Comparison of ENCODE assay signal across 12 cellular contexts in the genomic region with DNA sequence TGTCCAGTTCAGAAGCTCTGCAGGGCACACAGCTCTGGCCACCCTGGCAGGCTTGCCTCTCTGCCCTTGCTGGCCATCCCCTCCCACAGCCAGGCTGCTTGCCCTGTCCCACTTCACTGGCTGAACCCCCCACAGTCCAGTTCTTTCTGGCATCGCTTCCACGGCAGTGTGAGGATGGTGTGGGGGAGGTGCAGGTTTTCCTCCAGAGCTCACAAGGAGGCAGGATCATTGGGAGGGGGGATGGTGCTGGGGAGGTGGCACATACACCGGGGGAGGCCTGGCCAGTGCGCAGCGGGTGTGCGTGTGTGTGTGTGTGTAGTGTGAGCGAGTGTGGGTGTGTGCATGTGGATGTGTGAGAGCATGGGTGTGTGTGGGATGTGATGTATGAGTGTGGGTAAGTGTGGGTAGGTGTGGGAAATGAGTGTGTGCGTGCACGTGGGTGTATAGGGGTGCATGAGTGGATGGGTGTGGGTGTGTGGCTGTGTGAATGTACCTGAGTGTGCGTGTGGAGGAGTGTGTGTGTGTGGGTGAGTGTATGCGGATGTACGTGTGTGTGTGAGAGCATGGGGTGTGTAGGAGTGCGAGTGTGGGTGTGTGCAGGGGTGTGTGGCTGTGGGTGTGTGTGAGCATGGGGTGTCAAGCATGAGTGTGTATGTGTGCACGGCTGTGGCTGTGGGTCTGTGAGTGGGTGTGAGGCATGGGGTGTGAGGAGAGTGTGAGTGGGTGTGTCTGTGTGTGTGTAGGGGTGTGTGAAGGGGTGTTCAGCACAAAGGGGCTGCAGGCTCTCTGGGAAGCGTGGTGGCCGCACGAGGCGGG.
DNase-seq lines count a peak whose midpoint lies in the region; ATAC-seq and TF ChIP-seq lines count a peak whose summit lies in the region.
"Had no signal": no experiment of that assay in that cellular context is flagged by ENCODE, and none has a peak within 500 bp of the region (broad histone marks: within the 10 kb centered on the region; RNA-seq: fewer than 3 reads in every experiment).

No MANE protein-coding gene starts in this region.

- H3K27me3 ChIP-seq in Caco-2 (replicated peaks; ENCODE audit: control insufficient read depth, insufficient read depth, low read length) (no peaks in the 10 kb centered on the region), OCI-LY1 (ENCODE audit: insufficient read depth, low read length) (no peaks in the 10 kb centered on the region), endodermal cell (ENCODE audit: control insufficient read depth, insufficient read depth, low read length, poor library complexity, severe bottlenecking) (no peaks in the 10 kb centered on the region), neuronal stem cell (ENCODE audit: control insufficient read depth in 3 of 3, insufficient read depth in 3 of 3, low read depth in 1 of 3, low read length in 3 of 3) (no peaks in the 10 kb centered on the region), lower lobe of right lung (ENCODE audit: low read depth) (peaks cover 23% of the 10 kb centered on the region)
- H3K27me3 ChIP-seq: right lobe of liver had no signal

- H2AFZ ChIP-seq in OCI-LY1 (ENCODE audit: low read length) (no peak overlapping the region), neuronal stem cell (ENCODE audit: low read length) (peak overlapping the region; percentile 68)

- peak overlapping the region; percentile 88 for H2AK5ac ChIP-seq in neuronal stem cell (ENCODE audit: low read depth, low read length)

- no peak for DNase-seq in Caco-2
- DNase-seq in endodermal cell: no peak
- DNase-seq in neuronal stem cell (ENCODE audit: low spot score): no peak
- DNase-seq in GDM1 (lab: John Stamatoyannopoulos, UW): no peak
- no peak for DNase-seq in lower lobe of right lung
- no peak for DNase-seq in NAMALWA (ENCODE audit: low spot score)
- DNase-seq: HCEC 1CT, NCI-H1048, NCI-H226, right lobe of liver had no signal

- H3K9me3 Mint-ChIP-seq in Caco-2 (ENCODE audit: unreplicated experiment): no peaks in the 10 kb centered on the region
- no peaks in the 10 kb centered on the region for H3K9me3 Mint-ChIP-seq in endodermal cell
- H3K9me3 Mint-ChIP-seq: dendritic cell treated with granulocyte-macrophage colony-stimulating factor and Interleukin-4, amounts not matched to agents 40 ng/mL and 50 ng/mL, for 4 days had no signal

- peak overlapping the region; percentile 58 for H2BK12ac ChIP-seq in neuronal stem cell (ENCODE audit: low read length)

- H4K91ac ChIP-seq in neuronal stem cell (ENCODE audit: low read depth, low read length, poor library complexity): peak overlapping the region; percentile 94

- no peaks in the 10 kb centered on the region for H3K36me3 ChIP-seq in Caco-2 (ENCODE audit: control insufficient read depth, insufficient read depth, low read length)
- H3K36me3 ChIP-seq in OCI-LY1 (ENCODE audit: insufficient read depth, low read length): no peaks in the 10 kb centered on the region
- H3K36me3 ChIP-seq in endodermal cell (ENCODE audit: control insufficient read depth, insufficient read depth, low read length): no peaks in the 10 kb centered on the region
- H3K36me3 ChIP-seq in neuronal stem cell (replicated peaks in 1 of 2; ENCODE audit: control insufficient read depth in 2 of 2, insufficient read depth in 2 of 2, low read length in 2 of 2): peaks cover 3 to 13% of the 10 kb centered on the region in 2 donors
- no peaks in the 10 kb centered on the region for H3K36me3 ChIP-seq in lower lobe of right lung
- H3K36me3 ChIP-seq: right lobe of liver had no signal

- H4K20me1 ChIP-seq in OCI-LY1 (ENCODE audit: insufficient read depth, low read length): no peaks in the 10 kb centered on the region

- H3K4me3 Mint-ChIP-seq in Caco-2 (ENCODE audit: unreplicated experiment): no peak overlapping the region
- H3K4me3 Mint-ChIP-seq in endodermal cell: peak overlapping the region; percentile 38
- H3K4me3 Mint-ChIP-seq: dendritic cell treated with granulocyte-macrophage colony-stimulating factor and Interleukin-4, amounts not matched to agents 40 ng/mL and 50 ng/mL, for 4 days had no signal

- H3K9ac ChIP-seq in OCI-LY1 (ENCODE audit: low read length) (no peak overlapping the region), endodermal cell (ENCODE audit: extremely low read depth, low read length, poor library complexity, severe bottlenecking) (no peak overlapping the region), neuronal stem cell (ENCODE audit: low read depth, low read length, poor library complexity) (peak overlapping the region; percentile 86)

- H3K14ac ChIP-seq in neuronal stem cell (ENCODE audit: low read length): peak overlapping the region; percentile 91

- H3K9me3 ChIP-seq in Caco-2 (no peaks in the 10 kb centered on the region), OCI-LY1 (ENCODE audit: low read length) (no peaks in the 10 kb centered on the region), endodermal cell (ENCODE audit: control insufficient read depth, low read length) (no peaks in the 10 kb centered on the region), neuronal stem cell (replicated peaks in 1 of 2; ENCODE audit: control insufficient read depth in 2 of 2, insufficient read depth in 1 of 2, low read depth in 1 of 2, low read length in 2 of 2) (no peaks in the 10 kb centered on the region), lower lobe of right lung (no peaks in the 10 kb centered on the region)
- H3K9me3 ChIP-seq: right lobe of liver had no signal

- peaks cover 5% of the 10 kb centered on the region for H3K79me1 ChIP-seq in neuronal stem cell (ENCODE audit: low read depth, low read length)

- H3K4me1 ChIP-seq in Caco-2 (no peaks in the 10 kb centered on the region), OCI-LY1 (ENCODE audit: insufficient read depth, low read length, severe bottlenecking) (no peaks in the 10 kb centered on the region), endodermal cell (ENCODE audit: control insufficient read depth, insufficient read depth, low read length) (no peaks in the 10 kb centered on the region), neuronal stem cell (ENCODE audit: control insufficient read depth in 2 of 2, insufficient read depth in 1 of 2, low read depth in 1 of 2, low read length in 2 of 2) (peaks cover 21 to 22% of the 10 kb centered on the region in 2 donors), lower lobe of right lung (no peaks in the 10 kb centered on the region)
- H3K4me1 ChIP-seq: right lobe of liver had no signal

- no peak overlapping the region for H3K4me3 ChIP-seq in Caco-2 (ENCODE audit: low read depth, low read length)
- H3K4me3 ChIP-seq in OCI-LY1 (ENCODE audit: low read depth, low read length, poor library complexity, severe bottlenecking): no peak overlapping the region
- no peak overlapping the region for H3K4me3 ChIP-seq in endodermal cell (ENCODE audit: low read length)
- H3K4me3 ChIP-seq in neuronal stem cell (ENCODE audit: low read length in 2 of 2): peak overlapping the region in 1 of 2 donors; percentile 57
- H3K4me3 ChIP-seq in lower lobe of right lung: no peak overlapping the region
- H3K4me3 ChIP-seq: right lobe of liver had no signal

- H2BK5ac ChIP-seq in neuronal stem cell (ENCODE audit: low read length): peak overlapping the region; percentile 95

- peak overlapping the region; percentile 49 for H2BK15ac ChIP-seq in neuronal stem cell (ENCODE audit: low read length)

- H3K27ac ChIP-seq in OCI-LY1 (ENCODE audit: low read depth, low read length, poor library complexity, severe bottlenecking) (no peak overlapping the region), endodermal cell (ENCODE audit: low read depth, low read length) (no peak overlapping the region), neuronal stem cell (replicated peaks; ENCODE audit: low read length) (no peak overlapping the region), lower lobe of right lung (no peak overlapping the region)
- H3K27ac ChIP-seq: right lobe of liver had no signal

- H3K4me1 Mint-ChIP-seq in Caco-2 (ENCODE audit: low read depth, unreplicated experiment) (peaks cover 6% of the 10 kb centered on the region), endodermal cell (peaks cover 8% of the 10 kb centered on the region)

- BruUV-seq in Caco-2 (replicated peaks; lab: Mats Ljungman, UMichigan): no TSS peak

- peak overlapping the region; percentile 98 for H3K4ac ChIP-seq in neuronal stem cell (ENCODE audit: low read length)

- CTCF ChIA-PET in Caco-2 (lab: Charles Lee): no interaction called here

- peak overlapping the region; percentile 43 for H4K8ac ChIP-seq in neuronal stem cell (ENCODE audit: low read depth, low read length)

- 68 to 76% methylated on average over 12 to 18 of the region's 18 CpGs for WGBS in endodermal cell (ENCODE audit: insufficient coverage in 1 of 2, insufficient read length in 1 of 2), 2 experiments
- WGBS in neuronal stem cell (ENCODE audit: extremely low coverage in 2 of 2, insufficient read length in 2 of 2, insufficient replicate concordance in 1 of 2), 2 donors: 100% methylated on average over 4 of the region's 18 CpGs; no CpG with 5 or more reads in 1 of the 2 donors

- no peaks in the 10 kb centered on the region for H3F3A ChIP-seq in OCI-LY1 (ENCODE audit: insufficient read depth, low read length)

- peak overlapping the region; percentile 1 for H3K23ac ChIP-seq in neuronal stem cell (ENCODE audit: low read depth, low read length, poor library complexity)

- H3K27ac Mint-ChIP-seq in Caco-2 (ENCODE audit: unreplicated experiment) (peak overlapping the region; percentile 20), endodermal cell (no peak overlapping the region)
- H3K27ac Mint-ChIP-seq: dendritic cell treated with granulocyte-macrophage colony-stimulating factor and Interleukin-4, amounts not matched to agents 40 ng/mL and 50 ng/mL, for 4 days had no signal

- TF ChIP-seq CTCF in Caco-2 (IDR thresholded peaks at IDR 0.05; ENCODE audit: insufficient read depth in 1 of 2, low read depth in 1 of 2, low read length in 1 of 2, severe bottlenecking in 1 of 2, unreplicated experiment in 1 of 2) (no peak), OCI-LY1 (IDR thresholded peaks at IDR 0.05; ENCODE audit: low read length) (peak; percentile 14; the same call in 1 of the 2 replicates), endodermal cell (conservative IDR thresholded peaks at IDR 0.05) (no peak), lower lobe of right lung (IDR thresholded peaks at IDR 0.05) (no peak)

- POLR2A ChIA-PET in Caco-2 (lab: Charles Lee): no interaction called here

- H2BK120ac ChIP-seq in neuronal stem cell (ENCODE audit: low read depth, low read length): peak overlapping the region; percentile 87

- no peaks in the 10 kb centered on the region for H3K79me2 ChIP-seq in OCI-LY1 (ENCODE audit: insufficient read depth, low read length)

- no peaks in the 10 kb centered on the region for H3K9me2 ChIP-seq in OCI-LY1 (ENCODE audit: low read depth, low read length)

- peaks cover 6% of the 10 kb centered on the region for H3K36me3 Mint-ChIP-seq in Caco-2 (ENCODE audit: insufficient read depth, unreplicated experiment)
- H3K36me3 Mint-ChIP-seq in endodermal cell (ENCODE audit: low read depth): no peaks in the 10 kb centered on the region

- H3K27me3 Mint-ChIP-seq in Caco-2 (ENCODE audit: insufficient read depth, unreplicated experiment): peaks cover 13% of the 10 kb centered on the region
- no peaks in the 10 kb centered on the region for H3K27me3 Mint-ChIP-seq in endodermal cell (ENCODE audit: insufficient read depth)

- intact Hi-C loops in Caco-2 (cut with micrococcal nuclease; ENCODE audit: unreplicated experiment) (no loop called here), lower lobe of right lung (cut with DNase I) (no loop called here)

- peak overlapping the region; percentile 95 for H3K18ac ChIP-seq in neuronal stem cell (ENCODE audit: low read length)

- H3K4me2 ChIP-seq in OCI-LY1 (ENCODE audit: low read length): no peak overlapping the region
- peak overlapping the region; percentile 33 for H3K4me2 ChIP-seq in neuronal stem cell (ENCODE audit: insufficient read depth, low read length, poor library complexity, severe bottlenecking)

- no peak for ATAC-seq in lower lobe of right lung
- ATAC-seq: right lobe of liver had no signal
